In the genomic region with DNA sequence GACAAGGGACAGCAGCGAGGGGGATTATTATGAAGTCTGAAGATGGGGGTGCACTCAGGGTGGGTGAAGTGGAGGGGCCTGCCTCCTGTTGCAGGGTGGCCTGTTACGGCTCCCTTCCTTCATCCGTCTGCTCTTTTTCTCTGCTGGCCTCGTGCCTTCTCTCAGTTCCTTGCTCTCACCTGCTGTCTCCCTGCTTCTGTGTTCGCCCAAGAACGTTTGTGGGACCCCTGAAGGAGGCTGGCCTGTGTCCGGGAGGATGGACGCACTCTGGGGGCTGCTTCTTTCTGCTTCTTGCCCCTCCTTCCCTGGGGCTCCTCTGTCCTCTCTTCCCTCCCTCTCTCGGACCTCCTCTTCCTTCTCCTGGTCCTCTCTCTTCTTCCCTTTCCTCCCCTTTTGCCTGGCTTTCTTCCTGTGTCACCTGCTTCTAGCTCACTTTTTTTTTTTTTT, we compare ENCODE assay signal across 33 cellular contexts. TPM values are rescaled to one million over a fixed set of nuclear protein-coding genes. Genes with fewer than 3 reads are reported as not detected.
"Had no signal": no experiment of that assay in that cellular context is flagged by ENCODE, and none has a peak within 500 bp of the region (broad histone marks: within the 10 kb centered on the region; RNA-seq: fewer than 3 reads in every experiment).

No MANE protein-coding gene starts in this region.

- H3K36me3 ChIP-seq: adrenal gland, MG63, Peyer's patch, WERI-Rb-1 had no signal

- DNase-seq: activated CD4-positive, alpha-beta T cell treated with anti-CD3 and anti-CD28 coated beads for 36 hours; activated CD4-positive, alpha-beta T cell treated with anti-CD3 and anti-CD28 coated beads, Interleukin-2, amount 10 ng/mL, durations not matched to agents 7 days and 5 days; activated CD4-positive, alpha-beta T cell treated with anti-CD3 and anti-CD28 coated beads, Interleukin-2, amount 50 U/mL, for 48 hours; activated naive CD4-positive, alpha-beta T cell treated with anti-CD3 and anti-CD28 coated beads, Interleukin-2, amount 10 ng/mL, durations not matched to agents 7 days and 5 days; activated T-cell treated with anti-CD3 and anti-CD28 coated beads, Interleukin-2, amount 50 U/mL, for 24 hours; Kasumi-1; KG1; MG63; NCI-H1048; NCI-H1105 treated with DMSO at 0.1 percent for 48 hours; NCI-H1436; NCI-H1694; NCI-H1930; NCI-H2081 treated with DMSO at 0.1 percent for 48 hours; NCI-H345; NCI-H524 treated with DMSO at 0.1 percent for 48 hours; PC-3; Peyer's patch; RPMI8226; SIG-M5; T1000; WERI-Rb-1 had no signal

- FAIRE-seq: bronchial epithelial cell had no signal

- H3K27me3 ChIP-seq: adrenal gland, MG63, Peyer's patch had no signal

- H3K9me3 ChIP-seq: adrenal gland, MG63, Peyer's patch had no signal

- ATAC-seq: activated CD4-positive, alpha-beta T cell treated with anti-CD3 and anti-CD28 coated beads for 36 hours; activated CD8-positive, alpha-beta T cell treated with anti-CD3 and anti-CD28 coated beads, Interleukin-2, amount 10 ng/mL, durations not matched to agents 7 days and 5 days; PC-3; Right ventricle myocardium inferior had no signal

- H3K4me1 ChIP-seq: adrenal gland, Peyer's patch had no signal

- H3K27me3 Mint-ChIP-seq: activated CD4-positive, alpha-beta T cell treated with anti-CD3 and anti-CD28 coated beads for 36 hours; activated CD4-positive, alpha-beta T cell treated with anti-CD3 and anti-CD28 coated beads, Interleukin-2, amount 10 ng/mL, durations not matched to agents 7 days and 5 days; activated naive CD4-positive, alpha-beta T cell treated with anti-CD3 and anti-CD28 coated beads, Interleukin-2, amount 10 ng/mL, durations not matched to agents 7 days and 5 days; activated T-cell treated with anti-CD3 and anti-CD28 coated beads, Interleukin-2, amount 50 U/mL, for 24 hours; brain had no signal

- H3K4me1 Mint-ChIP-seq: activated CD4-positive, alpha-beta T cell treated with anti-CD3 and anti-CD28 coated beads for 36 hours; activated CD4-positive, alpha-beta T cell treated with anti-CD3 and anti-CD28 coated beads, Interleukin-2, amount 10 ng/mL, durations not matched to agents 7 days and 5 days; activated naive CD4-positive, alpha-beta T cell treated with anti-CD3 and anti-CD28 coated beads, Interleukin-2, amount 10 ng/mL, durations not matched to agents 7 days and 5 days; brain had no signal

- H3K27ac ChIP-seq: adrenal gland, Peyer's patch, WERI-Rb-1 had no signal

- H3K4me3 Mint-ChIP-seq: activated CD4-positive, alpha-beta T cell treated with anti-CD3 and anti-CD28 coated beads for 36 hours; activated CD4-positive, alpha-beta T cell treated with anti-CD3 and anti-CD28 coated beads, Interleukin-2, amount 10 ng/mL, durations not matched to agents 7 days and 5 days; activated CD8-positive, alpha-beta T cell treated with anti-CD3 and anti-CD28 coated beads, Interleukin-2, amount 10 ng/mL, durations not matched to agents 7 days and 5 days; activated naive CD4-positive, alpha-beta T cell treated with anti-CD3 and anti-CD28 coated beads, Interleukin-2, amount 10 ng/mL, durations not matched to agents 7 days and 5 days; activated T-cell treated with anti-CD3 and anti-CD28 coated beads, Interleukin-2, amount 50 U/mL, for 24 hours; brain had no signal

- H3K27ac Mint-ChIP-seq: activated CD4-positive, alpha-beta T cell treated with anti-CD3 and anti-CD28 coated beads for 36 hours; activated CD4-positive, alpha-beta T cell treated with anti-CD3 and anti-CD28 coated beads, Interleukin-2, amount 10 ng/mL, durations not matched to agents 7 days and 5 days; activated CD8-positive, alpha-beta T cell treated with anti-CD3 and anti-CD28 coated beads, Interleukin-2, amount 10 ng/mL, durations not matched to agents 7 days and 5 days; activated naive CD4-positive, alpha-beta T cell treated with anti-CD3 and anti-CD28 coated beads, Interleukin-2, amount 10 ng/mL, durations not matched to agents 7 days and 5 days; activated T-cell treated with anti-CD3 and anti-CD28 coated beads, Interleukin-2, amount 50 U/mL, for 24 hours; activated T-helper 2 cell treated with anti-CD3 and anti-CD28 coated beads, Interferon-gamma antibody, Interleukin-2, Interleukin-4, amounts not matched to agents 10 μg/mL and 5 μg/mL and 100 μg/mL, durations not matched to agents 14 hours and 24 hours and 36 hours; brain had no signal

- H3K36me3 Mint-ChIP-seq: activated naive CD4-positive, alpha-beta T cell treated with anti-CD3 and anti-CD28 coated beads, Interleukin-2, amount 10 ng/mL, durations not matched to agents 7 days and 5 days; brain had no signal

- H3K9me3 Mint-ChIP-seq: activated CD4-positive, alpha-beta T cell treated with anti-CD3 and anti-CD28 coated beads, Interleukin-2, amount 10 ng/mL, durations not matched to agents 7 days and 5 days; activated naive CD4-positive, alpha-beta T cell treated with anti-CD3 and anti-CD28 coated beads, Interleukin-2, amount 10 ng/mL, durations not matched to agents 7 days and 5 days; activated T-cell treated with anti-CD3 and anti-CD28 coated beads, Interleukin-2, amount 50 U/mL, for 24 hours; activated T-helper 2 cell treated with anti-CD3 and anti-CD28 coated beads, Interferon-gamma antibody, Interleukin-2, Interleukin-4, amounts not matched to agents 10 μg/mL and 5 μg/mL and 100 μg/mL, durations not matched to agents 14 hours and 24 hours and 36 hours had no signal

- H3K4me3 ChIP-seq: adrenal gland, MG63, Peyer's patch had no signal

RNA-seq across cellular contexts. Expression of a gene that starts 13.8 kb away (rescaled TPM):
- total RNA-seq: activated CD4-positive, alpha-beta T cell treated with anti-CD3 and anti-CD28 coated beads for 36 hours; activated CD4-positive, alpha-beta T cell treated with anti-CD3 and anti-CD28 coated beads, Interleukin-2, amount 10 ng/mL, durations not matched to agents 7 days and 5 days; activated CD8-positive, alpha-beta T cell treated with anti-CD3 and anti-CD28 coated beads, Interleukin-2, amount 10 ng/mL, durations not matched to agents 7 days and 5 days; activated T-helper 2 cell treated with anti-CD3 and anti-CD28 coated beads, Interferon-gamma antibody, Interleukin-2, Interleukin-4, amounts not matched to agents 10 μg/mL and 5 μg/mL and 100 μg/mL, durations not matched to agents 14 hours and 24 hours and 36 hours; adrenal gland; bronchial epithelial cell; cerebellum; NCI-H460; PC-3; Right ventricle myocardium inferior; T-helper 1 cell treated with Interleukin-12 subunit alpha and Interleukin-12 subunit beta and Interleukin-4 antibody, amounts not matched to agents 30 ng/mL and 1 ng/mL, for 36 hours; T-helper 2 cell treated with Interferon-gamma antibody and Interleukin-4, amounts not matched to agents 100 ng/mL and 5 ng/mL, for 36 hours had no signal

RNA-seq across cellular contexts. Expression of a gene that starts 31.8 kb away (rescaled TPM):
- total RNA-seq: activated CD4-positive, alpha-beta T cell treated with anti-CD3 and anti-CD28 coated beads for 36 hours; activated CD4-positive, alpha-beta T cell treated with anti-CD3 and anti-CD28 coated beads, Interleukin-2, amount 10 ng/mL, durations not matched to agents 7 days and 5 days; activated CD8-positive, alpha-beta T cell treated with anti-CD3 and anti-CD28 coated beads, Interleukin-2, amount 10 ng/mL, durations not matched to agents 7 days and 5 days; activated T-helper 2 cell treated with anti-CD3 and anti-CD28 coated beads, Interferon-gamma antibody, Interleukin-2, Interleukin-4, amounts not matched to agents 10 μg/mL and 5 μg/mL and 100 μg/mL, durations not matched to agents 14 hours and 24 hours and 36 hours; cerebellum; NCI-H460; Right ventricle myocardium inferior; SK-MEL-5; T-helper 1 cell treated with Interleukin-12 subunit alpha and Interleukin-12 subunit beta and Interleukin-4 antibody, amounts not matched to agents 30 ng/mL and 1 ng/mL, for 36 hours; T-helper 2 cell treated with Interferon-gamma antibody and Interleukin-4, amounts not matched to agents 100 ng/mL and 5 ng/mL, for 36 hours had no signal
